In the genomic region with DNA sequence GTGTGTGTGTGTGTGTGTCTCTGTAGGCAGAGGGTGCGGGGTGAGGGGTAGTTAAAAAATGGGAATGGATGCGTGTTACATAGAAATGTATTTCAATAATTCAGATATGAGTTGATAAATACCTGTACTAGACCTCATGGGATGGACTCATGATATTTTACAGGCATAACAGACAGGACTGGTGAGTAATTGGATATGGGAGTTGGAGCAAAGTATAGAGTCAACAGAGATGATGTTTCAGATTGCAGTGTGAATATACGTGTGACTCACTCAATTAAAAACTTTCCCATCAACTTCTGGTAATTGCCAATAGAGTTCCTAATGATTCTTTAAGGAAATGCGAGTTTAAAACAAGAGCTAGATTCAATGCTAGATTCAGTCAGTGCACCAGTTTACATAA, we compare ENCODE assay signal across 19 cellular contexts.
"Had no signal": no experiment of that assay in that cellular context is flagged by ENCODE, and none has a peak within 500 bp of the region (broad histone marks: within the 10 kb centered on the region; RNA-seq: fewer than 3 reads in every experiment).

No MANE protein-coding gene starts in this region.

- FAIRE-seq: islet of Langerhans, TTC549 had no signal

- ATAC-seq: activated T-helper 17 cell treated with anti-CD3 and anti-CD28 coated beads, Interleukin-2, amount 50 U/mL, for 72 hours; effector memory CD8-positive, alpha-beta T cell; left lobe of liver; natural killer cell treated with Interleukin-12 subunit alpha and Interleukin-12 subunit beta and Interleukin-15 and Interleukin-18, amount 100 ng/mL, for 72 hours; psoas muscle; sciatic nerve; T-helper 17 cell had no signal

- H3K36me3 ChIP-seq: esophagus squamous epithelium had no signal

- DNase-seq: activated CD4-positive, alpha-beta T cell treated with anti-CD3 and anti-CD28 coated beads, Interleukin-2, amount 10 ng/mL, durations not matched to agents 7 days and 5 days; activated CD4-positive, CD25-positive, alpha-beta regulatory T cell; activated naive CD4-positive, alpha-beta T cell treated with anti-CD3 and anti-CD28 coated beads for 36 hours; activated T-cell treated with anti-CD3 and anti-CD28 coated beads for 4 hours; effector memory CD8-positive, alpha-beta T cell; esophagus squamous epithelium; foreskin fibroblast; head of caudate nucleus; psoas muscle; stimulated activated CD4-positive, alpha-beta T cell treated with anti-CD3 and anti-CD28 coated beads, Interleukin-2, amount 100 ng/mL, for 24 hours; stimulated activated naive CD4-positive, alpha-beta T cell; T-helper 17 cell; trophoblast cell had no signal

- H3K27me3 ChIP-seq: esophagus squamous epithelium had no signal

- H3K4me3 ChIP-seq: esophagus squamous epithelium, psoas muscle had no signal
